In the genomic region with DNA sequence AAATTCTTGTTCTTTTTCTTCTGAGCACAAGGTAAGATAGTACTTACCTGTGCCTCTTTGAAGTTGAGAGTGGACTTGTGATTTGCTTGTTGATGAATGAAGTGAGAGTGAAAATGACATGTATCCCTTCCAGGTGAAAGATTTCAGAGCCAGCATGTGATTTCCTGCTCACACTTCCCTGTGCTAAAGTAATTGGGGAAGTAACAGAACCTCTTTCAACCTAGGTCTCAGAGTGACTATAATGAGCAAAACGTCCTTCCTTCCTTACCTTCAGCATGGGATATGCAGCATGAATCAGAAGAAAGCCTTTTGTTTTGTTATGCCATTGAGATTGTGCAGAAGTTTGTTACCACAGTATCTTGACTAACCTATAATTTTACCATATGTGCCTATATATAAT, we compare ENCODE assay signal across 26 cellular contexts.
"Had no signal": no experiment of that assay in that cellular context is flagged by ENCODE, and none has a peak within 500 bp of the region (broad histone marks: within the 10 kb centered on the region; RNA-seq: fewer than 3 reads in every experiment).

No MANE protein-coding gene starts in this region.

- H2AFZ ChIP-seq: neural progenitor cell had no signal

- H3K4me1 ChIP-seq: lower lobe of right lung, neural progenitor cell, prostate gland, right atrium auricular region, suprapubic skin had no signal

- H3K27ac ChIP-seq: coronary artery, gastrocnemius medialis, lower lobe of right lung, neural progenitor cell, prostate gland, right atrium auricular region, suprapubic skin had no signal

- H3K4me3 ChIP-seq: coronary artery, gastrocnemius medialis, lower lobe of right lung, neural progenitor cell, prostate gland, right atrium auricular region, smooth muscle cell, suprapubic skin had no signal

- H3K27me3 ChIP-seq: gastrocnemius medialis, neural progenitor cell, right atrium auricular region, suprapubic skin had no signal

- ATAC-seq: effector memory CD8-positive, alpha-beta T cell; gastrocnemius medialis; left cardiac atrium; left ventricle myocardium superior; lower lobe of right lung; naive thymus-derived CD4-positive, alpha-beta T cell; sciatic nerve; stimulated activated naive CD8-positive, alpha-beta T cell treated with anti-CD3 and anti-CD28 coated beads, Interleukin-15, amount 100 ng/mL, for 72 hours had no signal

- DNase-seq: dermis blood vessel endothelial cell; effector memory CD8-positive, alpha-beta T cell; foreskin fibroblast; gastrocnemius medialis; head of caudate nucleus; hippocampal formation; left cardiac atrium; left ventricle myocardium superior; lower lobe of right lung; nucleus accumbens; stimulated activated CD4-positive, alpha-beta T cell treated with anti-CD3 and anti-CD28 coated beads, Interleukin-12 subunit alpha, Interleukin-12 subunit beta, amount 100 ng/mL, for 4 hours; stimulated activated CD4-positive, alpha-beta T cell treated with anti-CD3 and anti-CD28 coated beads, Interleukin-1b, Interleukin-23, amount 100 ng/mL, for 48 hours; stimulated activated CD4-positive, alpha-beta T cell treated with anti-CD3 and anti-CD28 coated beads, Interleukin-4, amount 100 ng/mL, for 1 hour; stimulated activated CD8-positive, alpha-beta memory T cell treated with anti-CD3 and anti-CD28 coated beads, Interleukin-4, amount 100 ng/mL, for 48 hours; stimulated activated naive CD8-positive, alpha-beta T cell treated with anti-CD3 and anti-CD28 coated beads, Interleukin-15, amount 100 ng/mL, for 72 hours had no signal

- H3K36me3 ChIP-seq: gastrocnemius medialis, lower lobe of right lung, prostate gland, right atrium auricular region had no signal

- FAIRE-seq: endometrium had no signal

- H3K9me3 ChIP-seq: gastrocnemius medialis, lower lobe of right lung, prostate gland, suprapubic skin had no signal

- H3K4me1 Mint-ChIP-seq: nephron; neural progenitor cell; stimulated activated naive CD8-positive, alpha-beta T cell treated with anti-CD3 and anti-CD28 coated beads, Interleukin-15, amount 100 ng/mL, for 72 hours had no signal

- H3K9ac ChIP-seq: neural progenitor cell had no signal

- H3K27ac Mint-ChIP-seq: effector memory CD8-positive, alpha-beta T cell; nephron; neural progenitor cell; stimulated activated naive CD8-positive, alpha-beta T cell treated with anti-CD3 and anti-CD28 coated beads, Interleukin-15, amount 100 ng/mL, for 72 hours; type B pancreatic cell had no signal

- H3K4me3 Mint-ChIP-seq: effector memory CD8-positive, alpha-beta T cell; nephron; neural progenitor cell; stimulated activated naive CD8-positive, alpha-beta T cell treated with anti-CD3 and anti-CD28 coated beads, Interleukin-15, amount 100 ng/mL, for 72 hours; type B pancreatic cell had no signal

- H3K27me3 Mint-ChIP-seq: effector memory CD8-positive, alpha-beta T cell; naive thymus-derived CD4-positive, alpha-beta T cell; stimulated activated naive CD8-positive, alpha-beta T cell treated with anti-CD3 and anti-CD28 coated beads, Interleukin-15, amount 100 ng/mL, for 72 hours; type B pancreatic cell had no signal

- H3K4me2 ChIP-seq: neural progenitor cell, smooth muscle cell had no signal

- H3K9me3 Mint-ChIP-seq: effector memory CD8-positive, alpha-beta T cell had no signal
